In the genomic region with DNA sequence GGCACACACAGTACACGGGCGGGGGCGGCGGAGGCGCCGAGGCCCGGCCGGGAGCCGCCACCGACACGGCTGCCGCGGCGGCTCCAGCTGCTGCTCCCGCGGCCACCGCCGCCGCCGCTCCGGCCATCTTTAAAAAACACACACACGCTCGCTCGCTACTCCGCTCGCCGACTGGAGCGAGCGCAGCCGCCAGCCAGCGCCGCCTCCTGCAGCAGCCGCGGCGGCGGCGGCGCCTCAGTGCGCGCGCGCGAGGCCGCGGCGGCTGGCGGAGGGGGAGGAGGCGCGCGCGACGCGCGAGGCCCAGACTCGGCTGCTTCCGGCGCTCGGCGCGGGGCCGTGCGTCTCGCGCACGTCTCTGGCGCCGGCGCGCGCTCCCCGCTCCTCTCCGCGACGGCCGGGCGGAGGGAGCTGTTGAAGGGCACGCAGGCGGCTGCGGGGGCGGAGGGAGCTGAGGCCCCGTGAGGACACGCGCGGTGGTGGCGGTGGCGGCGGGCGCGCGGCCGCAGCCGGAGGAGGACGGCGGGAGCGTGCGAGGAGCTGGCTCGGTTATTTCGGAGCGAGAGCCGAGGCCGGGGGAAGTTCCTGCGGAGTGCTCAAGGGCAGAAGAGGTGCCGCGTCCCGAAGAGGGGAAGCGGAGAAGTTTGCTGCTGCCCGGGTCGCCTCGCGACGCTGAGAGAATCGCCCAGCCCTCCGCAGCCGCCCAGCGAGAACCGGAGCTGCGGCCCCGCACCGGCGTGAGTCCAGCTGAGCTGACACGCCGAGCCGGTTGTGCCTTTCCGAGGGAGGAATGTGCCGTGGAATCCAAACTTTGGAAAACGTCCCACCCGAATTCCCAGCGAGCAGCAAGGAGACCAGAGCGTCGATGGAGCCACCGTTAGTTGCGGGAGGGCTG, we compare ENCODE assay signal across 8 cellular contexts. TPM values are rescaled to one million over a fixed set of nuclear protein-coding genes. Genes with fewer than 3 reads are reported as not detected.
DNase-seq lines count a peak whose midpoint lies in the region; ATAC-seq and TF ChIP-seq lines count a peak whose summit lies in the region.

A gene with protein sequence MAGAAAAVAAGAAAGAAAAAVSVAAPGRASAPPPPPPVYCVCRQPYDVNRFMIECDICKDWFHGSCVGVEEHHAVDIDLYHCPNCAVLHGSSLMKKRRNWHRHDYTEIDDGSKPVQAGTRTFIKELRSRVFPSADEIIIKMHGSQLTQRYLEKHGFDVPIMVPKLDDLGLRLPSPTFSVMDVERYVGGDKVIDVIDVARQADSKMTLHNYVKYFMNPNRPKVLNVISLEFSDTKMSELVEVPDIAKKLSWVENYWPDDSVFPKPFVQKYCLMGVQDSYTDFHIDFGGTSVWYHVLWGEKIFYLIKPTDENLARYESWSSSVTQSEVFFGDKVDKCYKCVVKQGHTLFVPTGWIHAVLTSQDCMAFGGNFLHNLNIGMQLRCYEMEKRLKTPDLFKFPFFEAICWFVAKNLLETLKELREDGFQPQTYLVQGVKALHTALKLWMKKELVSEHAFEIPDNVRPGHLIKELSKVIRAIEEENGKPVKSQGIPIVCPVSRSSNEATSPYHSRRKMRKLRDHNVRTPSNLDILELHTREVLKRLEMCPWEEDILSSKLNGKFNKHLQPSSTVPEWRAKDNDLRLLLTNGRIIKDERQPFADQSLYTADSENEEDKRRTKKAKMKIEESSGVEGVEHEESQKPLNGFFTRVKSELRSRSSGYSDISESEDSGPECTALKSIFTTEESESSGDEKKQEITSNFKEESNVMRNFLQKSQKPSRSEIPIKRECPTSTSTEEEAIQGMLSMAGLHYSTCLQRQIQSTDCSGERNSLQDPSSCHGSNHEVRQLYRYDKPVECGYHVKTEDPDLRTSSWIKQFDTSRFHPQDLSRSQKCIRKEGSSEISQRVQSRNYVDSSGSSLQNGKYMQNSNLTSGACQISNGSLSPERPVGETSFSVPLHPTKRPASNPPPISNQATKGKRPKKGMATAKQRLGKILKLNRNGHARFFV (minus strand): TSS at position 173 of the 892 bp plus-strand sequence. CDS start 46 bp downstream, at position 127.

- H3K4me3 ChIP-seq in astrocyte of the cerebellum (ENCODE audit: low read depth, low read length) = peak within 1 kb of the TSS; percentile 82
- peak within 1 kb of the TSS; percentile 77 to 98 for H3K4me3 ChIP-seq in vagina

- in situ Hi-C loops in astrocyte of the cerebellum (cut with HindIII; ENCODE audit: low sequenced_read_pairs) = no loop called here

- TF ChIP-seq POLR2A in vagina (IDR thresholded peaks at IDR 0.05) = peak in 1 of 2 donors; percentile 81

- no peaks in the 10 kb centered on the region for H3K36me3 ChIP-seq in vagina

- peak; percentile 74 for ATAC-seq in GM18498 (IDR thresholded peaks at IDR 0.05; ENCODE audit: unreplicated experiment)
- peak; percentile 50 for ATAC-seq in HG02938 (IDR thresholded peaks at IDR 0.05; ENCODE audit: unreplicated experiment)

- DNase-seq in NCI-H2029 treated with DMSO at 0.1 percent for 48 hours (lab: John Stamatoyannopoulos, UW) (peak; percentile 59), T1000 (lab: John Stamatoyannopoulos, UW) (peak; percentile 75), astrocyte of the cerebellum (ENCODE audit: low read depth) (peak; percentile 72), hippocampal formation (lab: John Stamatoyannopoulos, UW) (peak; percentile 84 to 91), retina (peak; percentile 95), vagina (ENCODE audit: extremely low spot score in 2 of 2) (peak in 1 of 2 donors; percentile 93)

- H3K27me3 ChIP-seq in vagina = no peaks in the 10 kb centered on the region

- no peaks in the 10 kb centered on the region for H3K9me3 ChIP-seq in vagina

- TF ChIP-seq CTCF in astrocyte of the cerebellum (IDR thresholded peaks at IDR 0.05; ENCODE audit: low read depth, low read length, missing control alignments) = no peak
- TF ChIP-seq CTCF in vagina (IDR thresholded peaks at IDR 0.05) = no peak

- peaks cover 17% of the 10 kb centered on the region for H3K4me1 ChIP-seq in vagina

- H3K27ac ChIP-seq in vagina = peak within 1 kb of the TSS; percentile 100

- intact Hi-C loops in vagina (cut with DNase I) = loop anchor here (5.0 to 10.0 kb wide), 2 partner anchors 138 to 815 kb away; no protein-coding TSS in a partner anchor

RNA-seq across cellular contexts. Expression of the gene that starts here (rescaled TPM):
- total RNA-seq in vagina = 24.6 TPM
